In genomic region chr5:83547889-83548288, GRCh38 we compare ENCODE assay signal across 2 cellular contexts.
TF ChIP-seq lines count a peak whose summit lies in the region.

No MANE protein-coding gene starts in this region.

TF ChIP-seq in liver, 16 proteins besides CTCF, POLR2A, EP300 and RAD21 (continued from another document):
- TF ChIP-seq MAX (IDR thresholded peaks at IDR 0.05) (no peak), YY1 (IDR thresholded peaks at IDR 0.05) (no peak), TAF1 (conservative IDR thresholded peaks at IDR 0.05) (no peak), RXRA (IDR thresholded peaks at IDR 0.05) (peak in 1 of 2 donors; percentile 29), JUND (IDR thresholded peaks at IDR 0.05) (no peak), REST (IDR thresholded peaks at IDR 0.05) (no peak), NR2F2 (IDR thresholded peaks at IDR 0.05) (no peak), GABPA (IDR thresholded peaks at IDR 0.05 in 1 of 2, conservative IDR thresholded peaks at IDR 0.05 in 1 of 2) (no peak), HNF4A (conservative IDR thresholded peaks at IDR 0.05) (peak; percentile 27 to 49), ZBTB33 (IDR thresholded peaks at IDR 0.05) (no peak), EGR1 (IDR thresholded peaks at IDR 0.05; ENCODE audit: low read depth in 2 of 2) (no peak), SP1 (IDR thresholded peaks at IDR 0.05) (no peak)

TF ChIP-seq in HepG2, 621 proteins besides CTCF, POLR2A, EP300 and RAD21:
- TF ChIP-seq ZBTB43 (CRISPR knock-in tag; conservative IDR thresholded peaks at IDR 0.05) (no peak), ZNF225 (CRISPR knock-in tag; IDR thresholded peaks at IDR 0.05) (no peak), PRMT3 (CRISPR knock-in tag; IDR thresholded peaks at IDR 0.05; ENCODE audit: borderline replicate concordance, low read depth) (no peak), PAX8 (CRISPR knock-in tag; IDR thresholded peaks at IDR 0.05; ENCODE audit: borderline replicate concordance) (no peak), MEF2D (CRISPR knock-in tag; IDR thresholded peaks at IDR 0.05) (no peak), HOXA3 (CRISPR knock-in tag; IDR thresholded peaks at IDR 0.05) (no peak), DNMT3B (CRISPR knock-in tag; conservative IDR thresholded peaks at IDR 0.05) (no peak), SMARCE1 (IDR thresholded peaks at IDR 0.05; ENCODE audit: borderline replicate concordance) (no peak), POGK (CRISPR knock-in tag; conservative IDR thresholded peaks at IDR 0.05) (no peak), ZNF776 (CRISPR knock-in tag; IDR thresholded peaks at IDR 0.05) (no peak), ZNF768 (CRISPR knock-in tag; IDR thresholded peaks at IDR 0.05) (no peak)
